10 cellular contexts compared by ENCODE assay signal in genomic region chr6:156832166-156832743, GRCh38. TPM values are rescaled to one million over a fixed set of nuclear protein-coding genes. Genes with fewer than 3 reads are reported as not detected.
DNase-seq lines count a peak whose midpoint lies in the region; ATAC-seq and TF ChIP-seq lines count a peak whose summit lies in the region.
"Had no signal": no experiment of that assay in that cellular context is flagged by ENCODE, and none has a peak within 500 bp of the region (broad histone marks: within the 10 kb centered on the region; RNA-seq: fewer than 3 reads in every experiment).

No MANE protein-coding gene starts in this region.

- H3K36me3 ChIP-seq in cardiac muscle cell (peaks cover 5% of the 10 kb centered on the region), ascending aorta (peaks cover 3 to 4% of the 10 kb centered on the region in 2 donors), upper lobe of right lung (peaks cover 14% of the 10 kb centered on the region)
- H3K36me3 ChIP-seq in naive thymus-derived CD4-positive, alpha-beta T cell (ENCODE audit: control insufficient read depth in 2 of 3, insufficient read depth in 3 of 3, low read length in 3 of 3): peaks cover 0 to 10% (median 0%) of the 10 kb centered on the region in 3 experiments

- H3K4me1 Mint-ChIP-seq in naive thymus-derived CD4-positive, alpha-beta T cell: peaks cover 20 to 73% (median 67%) of the 10 kb centered on the region in 7 donors

- H3K9me3 ChIP-seq in cardiac muscle cell (ENCODE audit: low read depth): no peaks in the 10 kb centered on the region
- H3K9me3 ChIP-seq in ascending aorta: no peaks in the 10 kb centered on the region
- no peaks in the 10 kb centered on the region for H3K9me3 ChIP-seq in upper lobe of right lung
- H3K9me3 ChIP-seq in naive thymus-derived CD4-positive, alpha-beta T cell (ENCODE audit: control insufficient read depth in 2 of 3, low read length in 3 of 3): no peaks in the 10 kb centered on the region
- H3K9me3 ChIP-seq: BLaER1 treated with 17β-estradiol and CSF1 and Interleukin-3, amounts not matched to agents 10 nM and 100 nM had no signal

- CTCF ChIA-PET in naive thymus-derived CD4-positive, alpha-beta T cell (lab: Charles Lee): no interaction called here

- no peaks in the 10 kb centered on the region for H3K9me3 Mint-ChIP-seq in naive thymus-derived CD4-positive, alpha-beta T cell

- H3K4me1 ChIP-seq in cardiac muscle cell (ENCODE audit: low read depth) (peaks cover 4% of the 10 kb centered on the region), ascending aorta (peaks cover 0 to 43% of the 10 kb centered on the region in 2 donors), upper lobe of right lung (peaks cover 38% of the 10 kb centered on the region)
- H3K4me1 ChIP-seq in naive thymus-derived CD4-positive, alpha-beta T cell (ENCODE audit: control insufficient read depth in 2 of 2, insufficient read depth in 2 of 2, low read length in 2 of 2): peaks cover 0 to 6% of the 10 kb centered on the region in 2 donors

- POLR2A ChIA-PET in naive thymus-derived CD4-positive, alpha-beta T cell (lab: Charles Lee): no interaction called here

- ATAC-seq in Right ventricle myocardium inferior (no peak), upper lobe of right lung (peak; percentile 33), HG02571 (IDR thresholded peaks at IDR 0.05; ENCODE audit: unreplicated experiment) (no peak), HG02840 (IDR thresholded peaks at IDR 0.05; ENCODE audit: low FRiP score, unreplicated experiment) (no peak)
- no peak for ATAC-seq in naive thymus-derived CD4-positive, alpha-beta T cell

- peak overlapping the region in 1 of 10 donors; percentile 8 for H3K4me3 Mint-ChIP-seq in naive thymus-derived CD4-positive, alpha-beta T cell

- H3K27ac ChIP-seq in cardiac muscle cell (peak overlapping the region; percentile 8), ascending aorta (peak overlapping the region; percentile 48 to 64), upper lobe of right lung (peak overlapping the region; percentile 53)
- no peak overlapping the region for H3K27ac ChIP-seq in naive thymus-derived CD4-positive, alpha-beta T cell (ENCODE audit: low read depth, low read length)
- H3K27ac ChIP-seq: BLaER1 treated with 17β-estradiol and CSF1 and Interleukin-3, amounts not matched to agents 10 nM and 100 nM; PC-9 had no signal

- peaks cover 6 to 43% (median 12%) of the 10 kb centered on the region in 5 donors for H3K36me3 Mint-ChIP-seq in naive thymus-derived CD4-positive, alpha-beta T cell

- H3K4me3 ChIP-seq in cardiac muscle cell (no peak overlapping the region), ascending aorta (peak overlapping the region in 1 of 2 donors; percentile 24), upper lobe of right lung (no peak overlapping the region)
- H3K4me3 ChIP-seq in naive thymus-derived CD4-positive, alpha-beta T cell (ENCODE audit: low read length): no peak overlapping the region
- H3K4me3 ChIP-seq: BLaER1 treated with 17β-estradiol and CSF1 and Interleukin-3, amounts not matched to agents 10 nM and 100 nM; PC-9 had no signal

- no peak for TF ChIP-seq CTCF in cardiac muscle cell (IDR thresholded peaks at IDR 0.05; ENCODE audit: low read depth, low read length)
- no peak for TF ChIP-seq CTCF in ascending aorta (IDR thresholded peaks at IDR 0.05)
- no peak for TF ChIP-seq CTCF in upper lobe of right lung (IDR thresholded peaks at IDR 0.05)

- H3K27me3 Mint-ChIP-seq in naive thymus-derived CD4-positive, alpha-beta T cell: no peaks in the 10 kb centered on the region

- peak overlapping the region in 1 of 9 donors; percentile 58 for H3K27ac Mint-ChIP-seq in naive thymus-derived CD4-positive, alpha-beta T cell

- H3K27me3 ChIP-seq in cardiac muscle cell (no peaks in the 10 kb centered on the region), ascending aorta (no peaks in the 10 kb centered on the region), upper lobe of right lung (no peaks in the 10 kb centered on the region)
- H3K27me3 ChIP-seq in naive thymus-derived CD4-positive, alpha-beta T cell (ENCODE audit: control insufficient read depth in 2 of 2, insufficient read depth in 2 of 2, low read length in 2 of 2): no peaks in the 10 kb centered on the region
- H3K27me3 ChIP-seq: BLaER1 treated with 17β-estradiol and CSF1 and Interleukin-3, amounts not matched to agents 10 nM and 100 nM had no signal

- intact Hi-C loops in Right ventricle myocardium inferior (cut with DNase I): loop anchor here (5.0 kb wide), 1 partner anchor 35 kb away; no protein-coding TSS in a partner anchor
- intact Hi-C loops in ascending aorta (cut with DNase I): loop anchor here (2.0 to 10.0 kb wide), 2 partner anchors 147 to 189 kb away; no protein-coding TSS in a partner anchor
- intact Hi-C loops in upper lobe of right lung (cut with DNase I): no loop called here
- intact Hi-C loops in naive thymus-derived CD4-positive, alpha-beta T cell (cut with micrococcal nuclease): no loop called here

- DNase-seq in cardiac muscle cell (ENCODE audit: low read depth in 1 of 2, low spot score in 1 of 2): peak in 1 of 2 donors; percentile 61
- no peak for DNase-seq in Right ventricle myocardium inferior (ENCODE audit: missing footprints)
- no peak for DNase-seq in ascending aorta (ENCODE audit: low spot score in 2 of 2)
- DNase-seq in iris pigment epithelial cell (ENCODE audit: low read depth): peak; percentile 65
- no peak for DNase-seq in upper lobe of right lung
- DNase-seq in naive thymus-derived CD4-positive, alpha-beta T cell: no peak
- DNase-seq: PC-9 had no signal

RNA-seq across cellular contexts. Expression of gene ARID1B, which starts 55.1 kb away (rescaled TPM):
- total RNA-seq in cardiac muscle cell (33.7 and 72.7 TPM in 2 replicates), Right ventricle myocardium inferior (46.4 TPM), ascending aorta (97.9 TPM), upper lobe of right lung (80.4 TPM)
- polyA plus RNA-seq in cardiac muscle cell: 41.9 and 59.8 TPM in 2 replicates
- total RNA-seq in naive thymus-derived CD4-positive, alpha-beta T cell: 100 to 1,000 TPM in 4 of 5 experiments, 10 to 100 TPM in 1; 88.8 to 164 (median 141) TPM
- polyA plus RNA-seq in naive thymus-derived CD4-positive, alpha-beta T cell: 10 to 100 TPM; 17.5 to 21.0 TPM

Comparison
In these comparisons a context has a peak if more than half of its experiments do, and no peak if none do; other contexts are left out.
1. intact Hi-C loops: an anchor here in Right ventricle myocardium inferior (5.0 kb wide) and ascending aorta (2.0 to 10.0 kb wide); none called in upper lobe of right lung and naive thymus-derived CD4-positive, alpha-beta T cell.